Comparison of ENCODE assay signal across 11 cellular contexts in genomic region chr10:80158126-80158525, GRCh38. TPM values are rescaled to one million over a fixed set of nuclear protein-coding genes. Genes with fewer than 3 reads are reported as not detected.
A peak's percentile ranks its signal among the peaks of the same experiment; 100 is the strongest.
DNase-seq lines count a peak whose midpoint lies in the region; ATAC-seq, FAIRE-seq and TF ChIP-seq lines count a peak whose summit lies in the region.
"Had no signal": no experiment of that assay in that cellular context is flagged by ENCODE, and none has a peak within 500 bp of the region (broad histone marks: within the 10 kb centered on the region; RNA-seq: fewer than 3 reads in every experiment).

No MANE protein-coding gene starts in this region.

- H3K4me3 Mint-ChIP-seq in CD8-positive, alpha-beta memory T cell, result no peak overlapping the region

- H3K36me3 Mint-ChIP-seq in CD8-positive, alpha-beta memory T cell, result peaks cover 0 to 99% (median 39%) of the 10 kb centered on the region in 3 donors

- no peaks in the 10 kb centered on the region for H3K27me3 ChIP-seq in CD8-positive, alpha-beta memory T cell (ENCODE audit: insufficient read depth, low read length, poor library complexity, severe bottlenecking)
- H3K27me3 ChIP-seq in adipocyte (replicated peaks; ENCODE audit: control insufficient read depth, insufficient read depth, low read length) (no peaks in the 10 kb centered on the region), keratinocyte (ENCODE audit: control insufficient read depth, extremely low read depth, insufficient read depth, low read length) (no peaks in the 10 kb centered on the region), spleen (replicated peaks in 1 of 7) (no peaks in the 10 kb centered on the region)

- no peaks in the 10 kb centered on the region for H3K27me3 Mint-ChIP-seq in CD8-positive, alpha-beta memory T cell

- peak overlapping the region; percentile 69 for H3K4me2 ChIP-seq in keratinocyte (ENCODE audit: control insufficient read depth, extremely low read depth, insufficient read depth, low read depth, low read length)

- DNase-seq in CD8-positive, alpha-beta memory T cell, result no peak
- DNase-seq in adipocyte (ENCODE audit: low read depth), result no peak
- DNase-seq in keratinocyte (ENCODE audit: low read depth, low spot score), result no peak
- DNase-seq in spleen, result peak; percentile 39
- no peak for DNase-seq in NCI-H226
- DNase-seq in NCI-H2171 (lab: John Stamatoyannopoulos, UW), result no peak
- DNase-seq in Ammon's horn (ENCODE audit: low spot score), result no peak
- DNase-seq: activated CD4-positive, alpha-beta T cell treated with anti-CD3 and anti-CD28 coated beads for 1 hour; NCI-H2107 had no signal

- FAIRE-seq in keratinocyte (lab: Jason Lieb, UNC), result no peak
- FAIRE-seq: GM12891 had no signal

- TF ChIP-seq POLR2A in spleen (IDR thresholded peaks at IDR 0.05), result no peak

- CTCF ChIA-PET in CD8-positive, alpha-beta memory T cell (lab: Charles Lee), result interaction anchor here (1.1 to 2.0 kb wide), 2 partner anchors 14 to 65 kb away, joined by 3 to 7 read pairs; no protein-coding TSS in a partner anchor

- no peak overlapping the region for H2AFZ ChIP-seq in keratinocyte (ENCODE audit: control insufficient read depth, low read length)

- peak overlapping the region in 3 of 8 donors; percentile 24 to 66 (median 33) for H3K27ac Mint-ChIP-seq in CD8-positive, alpha-beta memory T cell

- 88 to 91% (median 89%) methylated on average over 5 of the region's 5 CpGs for WGBS in spleen, 5 donors

- no peaks in the 10 kb centered on the region for H3K9me3 ChIP-seq in CD8-positive, alpha-beta memory T cell (ENCODE audit: low read length)
- no peaks in the 10 kb centered on the region for H3K9me3 ChIP-seq in adipocyte (ENCODE audit: control insufficient read depth, low read length)
- H3K9me3 ChIP-seq in keratinocyte (ENCODE audit: control insufficient read depth, low read depth, low read length), result no peaks in the 10 kb centered on the region
- no peaks in the 10 kb centered on the region for H3K9me3 ChIP-seq in spleen

- no peaks in the 10 kb centered on the region for H3K79me2 ChIP-seq in keratinocyte (ENCODE audit: control insufficient read depth, insufficient read depth, low read length)

- ATAC-seq in HG03135 (IDR thresholded peaks at IDR 0.05; ENCODE audit: unreplicated experiment), result no peak

- POLR2A ChIA-PET in CD8-positive, alpha-beta memory T cell (lab: Charles Lee), result no interaction called here

- no peaks in the 10 kb centered on the region for H3K9me3 Mint-ChIP-seq in CD8-positive, alpha-beta memory T cell

- H3K27ac ChIP-seq in CD8-positive, alpha-beta memory T cell (ENCODE audit: low read depth, low read length), result peak overlapping the region; percentile 40
- peak overlapping the region; percentile 43 for H3K27ac ChIP-seq in keratinocyte (ENCODE audit: control insufficient read depth, insufficient read depth, low read length)
- peak overlapping the region in 5 of 8 donors; percentile 37 to 61 (median 54) for H3K27ac ChIP-seq in spleen

- H3K9ac ChIP-seq in adipocyte (ENCODE audit: low read length) (peak overlapping the region; percentile 75), keratinocyte (ENCODE audit: control insufficient read depth, extremely low read depth, insufficient read depth, low read length) (peak overlapping the region; percentile 25)

- H3K4me1 Mint-ChIP-seq in CD8-positive, alpha-beta memory T cell, result no peaks in the 10 kb centered on the region

- no peaks in the 10 kb centered on the region for H3K4me1 ChIP-seq in CD8-positive, alpha-beta memory T cell (ENCODE audit: insufficient read depth, low read length)
- peaks cover 70% of the 10 kb centered on the region for H3K4me1 ChIP-seq in adipocyte (ENCODE audit: control insufficient read depth, insufficient read depth, low read length)
- H3K4me1 ChIP-seq in keratinocyte (ENCODE audit: control insufficient read depth, extremely low read depth, insufficient read depth, low read length), result peaks cover 52% of the 10 kb centered on the region
- H3K4me1 ChIP-seq in spleen, result peaks cover 0 to 36% (median 16%) of the 10 kb centered on the region in 6 donors

- TF ChIP-seq CTCF in keratinocyte (optimal IDR thresholded peaks at IDR 0.05 in 1 of 3, IDR thresholded peaks at IDR 0.05 in 1 of 3, conservative IDR thresholded peaks at IDR 0.05 in 1 of 3; ENCODE audit: extremely low read depth in 1 of 3, insufficient read depth in 2 of 3, low read length in 3 of 3) (no peak), spleen (IDR thresholded peaks at IDR 0.05 in 8 of 11, conservative IDR thresholded peaks at IDR 0.05 in 3 of 11) (no peak)

- peaks cover 86% of the 10 kb centered on the region for H3K36me3 ChIP-seq in CD8-positive, alpha-beta memory T cell (ENCODE audit: insufficient read depth, low read length)
- peaks cover 80% of the 10 kb centered on the region for H3K36me3 ChIP-seq in adipocyte (ENCODE audit: control insufficient read depth, insufficient read depth, low read length, severe bottlenecking)
- H3K36me3 ChIP-seq in keratinocyte (ENCODE audit: control insufficient read depth in 2 of 2, extremely low read depth in 1 of 2, insufficient read depth in 2 of 2, low read length in 2 of 2), result peaks cover 37 to 40% of the 10 kb centered on the region in 2 experiments
- H3K36me3 ChIP-seq in spleen, result peaks cover 2 to 100% (median 96%) of the 10 kb centered on the region in 6 donors

- H4K20me1 ChIP-seq in keratinocyte (ENCODE audit: control insufficient read depth, extremely low read depth, insufficient read depth, low read length), result peaks cover 3% of the 10 kb centered on the region

- peaks cover 10% of the 10 kb centered on the region for H3K9me1 ChIP-seq in keratinocyte (ENCODE audit: control insufficient read depth, extremely low read depth, insufficient read depth, low read length)

- no peak overlapping the region for H3K4me3 ChIP-seq in CD8-positive, alpha-beta memory T cell (ENCODE audit: low read length)
- H3K4me3 ChIP-seq in adipocyte (ENCODE audit: low read length) (no peak overlapping the region), keratinocyte (ENCODE audit: control insufficient read depth in 2 of 3, extremely low read depth in 1 of 3, insufficient read depth in 2 of 3, low read depth in 1 of 3, low read length in 3 of 3) (no peak overlapping the region), spleen (no peak overlapping the region)

- dilution Hi-C loops in keratinocyte (cut with MboI; ENCODE audit: extremely low pct_ligation_motif_present, low sequenced_read_pairs), result no loop called here

- intact Hi-C loops in spleen (cut with DNase I; ENCODE audit: low total_unique reads), result no loop called here

RNA-seq across cellular contexts. Expression of gene PLAC9, which starts 25.6 kb away (rescaled TPM):
- total RNA-seq in CD8-positive, alpha-beta memory T cell, result not detected
- not detected for polyA plus RNA-seq in CD8-positive, alpha-beta memory T cell
- 0.39 to 0.70 TPM in 2 of 3 replicates, not detected in the other for polyA plus RNA-seq in keratinocyte
- not detected for polyA plus RNA-seq in keratinocyte (2011; ENCODE audit: low read depth)
- polyA plus RNA-seq in keratinocyte (2011; cell fraction: cytosol; rRNA removed), result 0.18 and 0.68 TPM in 2 replicates
- polyA plus RNA-seq in keratinocyte (2011; cell fraction: nucleus; rRNA removed), result not detected in 2 replicates
- 0.21 and 1.5 TPM in 2 replicates for polyA plus RNA-seq in keratinocyte (2012; ENCODE audit: low replicate concordance)
- polyA minus RNA-seq in keratinocyte, result not detected in 3 replicates
- not detected for polyA minus RNA-seq in keratinocyte (2011; cell fraction: cytosol; rRNA and poly(A)+ RNA removed)
- not detected in 2 replicates for polyA minus RNA-seq in keratinocyte (2011; cell fraction: nucleus; rRNA and poly(A)+ RNA removed)
- total RNA-seq in spleen, result 1 to 10 TPM in 6 of 7 donors, not detected in 1; 1.0 to 3.8 (median 2.0) TPM
- polyA plus RNA-seq in spleen, result 1 to 10 TPM; 5.6 to 8.0 (median 6.7) TPM

RNA-seq across cellular contexts. Expression of gene ANXA11, which starts 47.2 kb away (rescaled TPM):
- total RNA-seq in CD8-positive, alpha-beta memory T cell, result 100 to 1,000 TPM; 211 to 217 TPM
- 292 TPM for polyA plus RNA-seq in CD8-positive, alpha-beta memory T cell
- polyA plus RNA-seq in keratinocyte (69.7 to 97.9 TPM (median 93.9 TPM) in 3 replicates), spleen (100 to 1,000 TPM in 2 of 3 donors, 10 to 100 TPM in 1; 89.9 to 143 (median 117) TPM)
- 91.9 TPM for polyA plus RNA-seq in keratinocyte (2011; ENCODE audit: low read depth)
- 74.0 and 78.2 TPM in 2 replicates for polyA plus RNA-seq in keratinocyte (2011; cell fraction: cytosol; rRNA removed)
- 57.5 and 68.2 TPM in 2 replicates for polyA plus RNA-seq in keratinocyte (2011; cell fraction: nucleus; rRNA removed)
- polyA plus RNA-seq in keratinocyte (2012; ENCODE audit: low replicate concordance), result 208 and 241 TPM in 2 replicates
- polyA minus RNA-seq in keratinocyte, result 70.1 to 90.2 TPM (median 79.3 TPM) in 3 replicates
- polyA minus RNA-seq in keratinocyte (2011; cell fraction: cytosol; rRNA and poly(A)+ RNA removed), result 112 TPM
- polyA minus RNA-seq in keratinocyte (2011; cell fraction: nucleus; rRNA and poly(A)+ RNA removed), result 30.8 and 36.9 TPM in 2 replicates
- 100 to 1,000 TPM; 102 to 201 (median 157) TPM for total RNA-seq in spleen
